8 cellular contexts compared by ENCODE assay signal in genomic region chr5:36090033-36090432, GRCh38. TPM values are rescaled to one million over a fixed set of nuclear protein-coding genes. Genes with fewer than 3 reads are reported as not detected.
DNase-seq lines count a peak whose midpoint lies in the region; ATAC-seq and TF ChIP-seq lines count a peak whose summit lies in the region.

No MANE protein-coding gene starts in this region.

- H3F3A ChIP-seq in OCI-LY1 (ENCODE audit: insufficient read depth, low read length): no peaks in the 10 kb centered on the region

- no peaks in the 10 kb centered on the region for H3K4me1 ChIP-seq in OCI-LY1 (ENCODE audit: insufficient read depth, low read length, severe bottlenecking)
- H3K4me1 ChIP-seq in ovary (ENCODE audit: insufficient read depth): no peaks in the 10 kb centered on the region
- H3K4me1 ChIP-seq in upper lobe of left lung: no peaks in the 10 kb centered on the region

- H3K27ac ChIP-seq in OCI-LY1 (ENCODE audit: low read depth, low read length, poor library complexity, severe bottlenecking) (no peak overlapping the region), ovary (no peak overlapping the region), upper lobe of left lung (no peak overlapping the region)

- no peaks in the 10 kb centered on the region for H3K36me3 ChIP-seq in OCI-LY1 (ENCODE audit: insufficient read depth, low read length)
- no peaks in the 10 kb centered on the region for H3K36me3 ChIP-seq in ovary
- H3K36me3 ChIP-seq in upper lobe of left lung: no peaks in the 10 kb centered on the region

- no peaks in the 10 kb centered on the region for H3K9me2 ChIP-seq in OCI-LY1 (ENCODE audit: low read depth, low read length)

- H3K4me2 ChIP-seq in OCI-LY1 (ENCODE audit: low read length): no peak overlapping the region

- peak; percentile 45 for TF ChIP-seq CTCF in AG09319 (IDR thresholded peaks at IDR 0.05; ENCODE audit: low read depth, low read length)
- peak; percentile 41 for TF ChIP-seq CTCF in OCI-LY1 (IDR thresholded peaks at IDR 0.05; ENCODE audit: low read length)
- peak; percentile 29 for TF ChIP-seq CTCF in fibroblast of the aortic adventitia (IDR thresholded peaks at IDR 0.05; ENCODE audit: insufficient read depth, low read length)
- no peak for TF ChIP-seq CTCF in ovary (IDR thresholded peaks at IDR 0.05)
- no peak for TF ChIP-seq CTCF in upper lobe of left lung (IDR thresholded peaks at IDR 0.05)

- ATAC-seq in GM18508 (IDR thresholded peaks at IDR 0.05; ENCODE audit: insufficient read depth, unreplicated experiment): peak; percentile 79
- ATAC-seq in HG03095 (IDR thresholded peaks at IDR 0.05; ENCODE audit: unreplicated experiment): peak; percentile 50
- no peak for ATAC-seq in upper lobe of left lung (ENCODE audit: low FRiP score in 2 of 2)

- H4K20me1 ChIP-seq in OCI-LY1 (ENCODE audit: insufficient read depth, low read length): no peaks in the 10 kb centered on the region

- no peak for DNase-seq in AG09319 (ENCODE audit: extremely low read depth, low read depth)
- DNase-seq in fibroblast of the aortic adventitia (ENCODE audit: low read depth): peak; percentile 8
- no peak for DNase-seq in ovary
- DNase-seq in upper lobe of left lung: no peak
- no peak for DNase-seq in T1000 (lab: John Stamatoyannopoulos, UW)

- H2AFZ ChIP-seq in OCI-LY1 (ENCODE audit: low read length): no peak overlapping the region

- H3K9ac ChIP-seq in OCI-LY1 (ENCODE audit: low read length): no peak overlapping the region

- no peak for TF ChIP-seq EP300 in ovary (IDR thresholded peaks at IDR 0.05)
- no peak for TF ChIP-seq EP300 in upper lobe of left lung (IDR thresholded peaks at IDR 0.05)

- H3K27me3 ChIP-seq in OCI-LY1 (ENCODE audit: insufficient read depth, low read length): no peaks in the 10 kb centered on the region
- no peaks in the 10 kb centered on the region for H3K27me3 ChIP-seq in ovary
- no peaks in the 10 kb centered on the region for H3K27me3 ChIP-seq in upper lobe of left lung

- H3K4me3 ChIP-seq in OCI-LY1 (ENCODE audit: low read depth, low read length, poor library complexity, severe bottlenecking) (no peak overlapping the region), fibroblast of the aortic adventitia (ENCODE audit: low read depth, low read length) (no peak overlapping the region), ovary (no peak overlapping the region), upper lobe of left lung (no peak overlapping the region)

- 36 to 65% (median 40%) methylated on average over 1 of the region's 1 CpG for WGBS in ovary, 3 donors
- WGBS in upper lobe of left lung, 2 donors: 60 to 64% methylated on average over 1 of the region's 1 CpG

- no peaks in the 10 kb centered on the region for H3K79me2 ChIP-seq in OCI-LY1 (ENCODE audit: insufficient read depth, low read length)

- intact Hi-C loops in ovary (cut with DNase I): no loop called here

- no peak for TF ChIP-seq POLR2A in ovary (IDR thresholded peaks at IDR 0.05)
- no peak for TF ChIP-seq POLR2A in upper lobe of left lung (IDR thresholded peaks at IDR 0.05)

- H3K9me3 ChIP-seq in OCI-LY1 (ENCODE audit: low read length) (no peaks in the 10 kb centered on the region), ovary (no peaks in the 10 kb centered on the region), upper lobe of left lung (peaks cover 0 to 2% (median 0%) of the 10 kb centered on the region in 4 donors)

RNA-seq across cellular contexts. Expression of gene UGT3A2, which starts 23.4 kb away (rescaled TPM):
- not detected in 2 replicates for total RNA-seq in fibroblast of the aortic adventitia (ENCODE audit: low replicate concordance)
- total RNA-seq in ovary: not detected
- under 1 TPM in 1 of 2 donors, not detected in 1; 0.23 TPM for polyA plus RNA-seq in ovary
- total RNA-seq in upper lobe of left lung: not detected

Comparison
In these comparisons a context has a peak if more than half of its experiments do, and no peak if none do; other contexts are left out.
1. CTCF ChIP-seq: peak in AG09319 (single experiment), OCI-LY1 (single experiment) and fibroblast of the aortic adventitia (single experiment); none in ovary (0 of 3) and upper lobe of left lung (0 of 6).
2. ATAC-seq: peak in GM18508 (single experiment) and HG03095 (single experiment); none in upper lobe of left lung (0 of 2).